18 cellular contexts compared by ENCODE assay signal in the genomic region with DNA sequence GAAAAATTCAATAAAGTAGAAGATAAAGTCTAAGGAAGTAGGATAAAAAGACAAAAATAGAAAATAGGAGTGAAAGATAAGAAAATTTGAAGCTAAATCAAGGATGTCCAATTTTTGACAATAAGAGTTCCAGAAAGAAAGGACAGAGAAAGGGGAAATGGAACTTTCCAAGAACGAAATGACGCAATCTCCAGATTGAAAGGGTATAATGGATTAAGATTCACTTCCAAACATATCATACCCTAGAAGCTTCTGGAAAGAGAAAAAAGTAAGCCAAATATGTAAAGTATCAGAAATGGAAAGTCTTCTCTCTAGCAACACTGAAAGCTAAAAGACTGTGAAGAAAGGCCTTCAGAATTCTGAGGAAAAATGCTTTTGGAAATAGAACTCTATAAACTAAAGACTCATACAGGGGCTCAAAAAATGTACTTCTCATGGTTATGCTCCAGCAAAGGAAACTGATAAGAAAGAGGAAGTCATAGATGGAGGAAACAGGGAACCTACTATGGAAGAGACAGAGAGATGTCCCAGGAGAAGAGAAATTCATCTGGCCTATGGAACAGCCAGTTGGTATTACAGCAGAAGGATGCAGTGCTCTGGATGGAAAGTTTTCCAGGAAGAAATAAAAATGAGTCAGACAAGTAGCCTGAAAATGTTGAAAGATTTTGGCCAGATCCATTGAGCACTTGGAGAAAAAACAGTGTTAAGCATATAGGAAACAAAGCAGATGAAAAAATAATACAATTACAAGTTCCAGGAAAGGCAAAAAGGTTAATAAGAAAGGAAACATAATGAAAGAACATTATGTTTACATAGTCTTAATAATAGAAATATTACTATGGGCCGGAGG. TPM values are rescaled to one million over a fixed set of nuclear protein-coding genes. Genes with fewer than 3 reads are reported as not detected.
DNase-seq lines count a peak whose midpoint lies in the region; ATAC-seq, FAIRE-seq and TF ChIP-seq lines count a peak whose summit lies in the region.
"Had no signal": no experiment of that assay in that cellular context is flagged by ENCODE, and none has a peak within 500 bp of the region (broad histone marks: within the 10 kb centered on the region; RNA-seq: fewer than 3 reads in every experiment).

No MANE protein-coding gene starts in this region.

- no peak for ATAC-seq in activated CD8-positive, alpha-beta memory T cell treated with anti-CD3 and anti-CD28 coated beads, Interleukin-2, amount 10 ng/mL, durations not matched to agents 7 days and 5 days
- ATAC-seq in GM12878 = no peak
- ATAC-seq in GM19351 (IDR thresholded peaks at IDR 0.05; ENCODE audit: unreplicated experiment) = no peak
- ATAC-seq: mucosa of descending colon, SK-N-SH treated with all-trans-retinoic acid at 6 μM for 48 hours had no signal

- H3K4me3 ChIP-seq in GM12878 (no peak overlapping the region), neutrophil (ENCODE audit: low read depth in 1 of 2, low read length in 1 of 2) (no peak overlapping the region)
- H3K4me3 ChIP-seq: mucosa of descending colon had no signal

- no peak overlapping the region for H3K4me3 Mint-ChIP-seq in activated CD8-positive, alpha-beta memory T cell treated with anti-CD3 and anti-CD28 coated beads, Interleukin-2, amount 10 ng/mL, durations not matched to agents 7 days and 5 days

- H3K9me3 Mint-ChIP-seq in activated CD8-positive, alpha-beta memory T cell treated with anti-CD3 and anti-CD28 coated beads, Interleukin-2, amount 10 ng/mL, durations not matched to agents 7 days and 5 days (ENCODE audit: low read depth) = peaks cover 5% of the 10 kb centered on the region

- POLR2A ChIA-PET in GM12878 (lab: Charles Lee) = no interaction called here

- TF ChIP-seq POLR2A in GM12878 (IDR thresholded peaks at IDR 0.05; ENCODE audit: low read depth, low read length) = no peak

- RAD21 ChIA-PET in GM12878 (lab: Charles Lee; ENCODE audit: unreplicated experiment) = interaction anchor here (1.9 to 2.3 kb wide), 2 partner anchors 44 to 47 kb away, joined by 8 to 15 read pairs; no protein-coding TSS in a partner anchor

- H4K20me1 ChIP-seq in GM12878 (ENCODE audit: control insufficient read depth, insufficient read depth) = no peaks in the 10 kb centered on the region

- CTCF ChIA-PET in activated CD8-positive, alpha-beta memory T cell treated with anti-CD3 and anti-CD28 coated beads, Interleukin-2, amount 10 ng/mL, durations not matched to agents 7 days and 5 days (lab: Charles Lee) = no interaction called here
- CTCF ChIA-PET in GM12878 (lab: Yijun Ruan, JAX) = interaction anchor here (0.9 to 5.6 kb wide), 5 partner anchors 16 to 83 kb away, joined by 4 to 24 read pairs (median 5); no protein-coding TSS in a partner anchor

- peaks cover 59% of the 10 kb centered on the region for H3K36me3 Mint-ChIP-seq in activated CD8-positive, alpha-beta memory T cell treated with anti-CD3 and anti-CD28 coated beads, Interleukin-2, amount 10 ng/mL, durations not matched to agents 7 days and 5 days

- no peak for TF ChIP-seq RAD21 in GM12878 (IDR thresholded peaks at IDR 0.05; ENCODE audit: insufficient read depth, low read depth, low read length)

- H3K4me1 Mint-ChIP-seq in activated CD8-positive, alpha-beta memory T cell treated with anti-CD3 and anti-CD28 coated beads, Interleukin-2, amount 10 ng/mL, durations not matched to agents 7 days and 5 days = peaks cover 14% of the 10 kb centered on the region

- H3K27ac ChIP-seq in GM12878 (ENCODE audit: control insufficient read depth, insufficient read depth) (no peak overlapping the region), neutrophil (peak overlapping the region; percentile 54)
- H3K27ac ChIP-seq: HL-60 had no signal

- no peaks in the 10 kb centered on the region for H3K27me3 Mint-ChIP-seq in activated CD8-positive, alpha-beta memory T cell treated with anti-CD3 and anti-CD28 coated beads, Interleukin-2, amount 10 ng/mL, durations not matched to agents 7 days and 5 days

- H3K9ac ChIP-seq in GM12878 (ENCODE audit: control insufficient read depth, insufficient read depth, low read length) = no peak overlapping the region

- H3K9me3 ChIP-seq in GM12878 (replicated peaks; ENCODE audit: control insufficient read depth, insufficient read depth, low read length) (no peaks in the 10 kb centered on the region), neutrophil (no peaks in the 10 kb centered on the region)
- H3K9me3 ChIP-seq: mucosa of descending colon had no signal

- H3K36me3 ChIP-seq in GM12878 (ENCODE audit: control insufficient read depth in 2 of 2, insufficient read depth in 2 of 2, low read length in 1 of 2) (peaks cover 0 to 14% of the 10 kb centered on the region in 2 experiments; a peak in 3 of 4 replicates), neutrophil (peaks cover 62% of the 10 kb centered on the region)

- H3K79me2 ChIP-seq in GM12878 (ENCODE audit: control insufficient read depth, insufficient read depth, low read length) = no peaks in the 10 kb centered on the region

- no peak for TF ChIP-seq CTCF in GM12878 (IDR thresholded peaks at IDR 0.05 in 2 of 3, conservative IDR thresholded peaks at IDR 0.05 in 1 of 3; ENCODE audit: control insufficient read depth in 2 of 3, extremely low read depth in 1 of 3, insufficient read depth in 1 of 3, low read depth in 3 of 3, low read length in 3 of 3)
- TF ChIP-seq CTCF in neutrophil (IDR thresholded peaks at IDR 0.05) = no peak

- no peak for DNase-seq in activated CD8-positive, alpha-beta memory T cell treated with anti-CD3 and anti-CD28 coated beads, Interleukin-2, amount 10 ng/mL, durations not matched to agents 7 days and 5 days
- DNase-seq in activated CD8-positive, alpha-beta memory T cell treated with anti-CD3 and anti-CD28 coated beads, Interleukin-2, amount 50 U/mL, for 48 hours = no peak
- DNase-seq in MV-4-11 (lab: John Stamatoyannopoulos, UW) (peak; percentile 61), GM12878 (ENCODE audit: low read depth, low spot score) (no peak), NCI-H2029 treated with DMSO at 0.1 percent for 48 hours (lab: John Stamatoyannopoulos, UW) (no peak), UCSD-AML1 (lab: John Stamatoyannopoulos, UW; ENCODE audit: unreplicated experiment) (no peak)
- DNase-seq: activated CD4-positive, alpha-beta T cell treated with anti-CD3 and anti-CD28 coated beads for 4 hours; activated effector memory CD4-positive, alpha-beta T cell treated with anti-CD3 and anti-CD28 coated beads, Interleukin-2, amount 50 U/mL, for 16 hours; DMS 273 treated with DMSO at 0.1 percent for 48 hours; glutamatergic neuron; mucosa of descending colon; NCI-H2171; posterior cingulate gyrus had no signal

- intact Hi-C loops in GM12878 (cut with micrococcal nuclease; ENCODE audit: unreplicated experiment) = no loop called here

- 94% methylated on average over 3 of the region's 3 CpGs for WGBS in GM12878 (ENCODE audit: insufficient coverage, insufficient replicate concordance, low lambda C conversion rate, missing lambda C conversion rate)

- TF ChIP-seq EP300 in GM12878 (IDR thresholded peaks at IDR 0.05; ENCODE audit: borderline replicate concordance in 1 of 2, control insufficient read depth in 1 of 2, low read depth in 2 of 2, low read length in 2 of 2) = no peak

- H3K4me2 ChIP-seq in GM12878 (ENCODE audit: control insufficient read depth, insufficient read depth) = no peak overlapping the region

- H2AFZ ChIP-seq in GM12878 (ENCODE audit: control insufficient read depth, low read depth, low read length) = no peak overlapping the region

- H3K27me3 ChIP-seq in GM12878 (replicated peaks in 1 of 2; ENCODE audit: control insufficient read depth in 2 of 2, insufficient read depth in 2 of 2, low read length in 1 of 2) (no peaks in the 10 kb centered on the region), neutrophil (no peaks in the 10 kb centered on the region)

- no peak for FAIRE-seq in GM12878 (lab: Jason Lieb, UNC)
- FAIRE-seq: endometrium had no signal

- H3K4me1 ChIP-seq in GM12878 (ENCODE audit: control insufficient read depth, insufficient read depth, low read length) = no peaks in the 10 kb centered on the region
- H3K4me1 ChIP-seq in neutrophil (ENCODE audit: control insufficient read depth in 1 of 2, insufficient read depth in 1 of 2, low read depth in 1 of 2, low read length in 1 of 2) = peaks cover 4 to 6% of the 10 kb centered on the region in 2 experiments

- in situ Hi-C loops in GM12878 (cut with MboI) = no loop called here

- TSS peak; percentile 30 for BruUV-seq in GM12878 (replicated peaks; lab: Mats Ljungman, UMichigan)

- peak overlapping the region; percentile 26 for H3K27ac Mint-ChIP-seq in activated CD8-positive, alpha-beta memory T cell treated with anti-CD3 and anti-CD28 coated beads, Interleukin-2, amount 10 ng/mL, durations not matched to agents 7 days and 5 days

- SMC1A ChIA-PET in GM12878 (lab: Charles Lee; ENCODE audit: uncharacterized antibody, unreplicated experiment) = interaction anchor here (0.9 to 2.4 kb wide), 8 partner anchors 9 to 46 kb away, joined by 3 to 14 read pairs (median 4); no protein-coding TSS in a partner anchor

TF ChIP-seq in GM12878, 131 proteins besides CTCF, POLR2A, EP300 and RAD21 (continues in another document):
- no peak for TF ChIP-seq ZZZ3 (IDR thresholded peaks at IDR 0.05; ENCODE audit: control insufficient read depth, insufficient read length, low read depth)

RNA-seq across cellular contexts. Expression of a gene that starts 20.1 kb away (rescaled TPM):
- 10 to 100 TPM; 77.3 to 90.0 TPM for total RNA-seq in activated CD8-positive, alpha-beta memory T cell treated with anti-CD3 and anti-CD28 coated beads, Interleukin-2, amount 10 ng/mL, durations not matched to agents 7 days and 5 days
- total RNA-seq in GM12878 (2013; cell fraction: nucleolus; rRNA removed) = 92.2 and 99.0 TPM in 2 replicates
- total RNA-seq in GM12878 (2014; rRNA removed) (43.0 and 48.4 TPM in 2 replicates), GM12878 (2014; rRNA removed; fragmentation: Illumina TruSeq; extraction: Trizol) (53.1 and 57.7 TPM in 2 replicates), GM12878 (2021) (34.6 and 36.8 TPM in 2 replicates)
- 17.8 TPM for polyA plus RNA-seq in GM12878 (2011; ENCODE audit: low read depth)
- polyA plus RNA-seq in GM12878 (2011; rRNA removed) (31.1 and 42.1 TPM in 2 replicates), GM12878 (2014; fragmentation: Illumina TruSeq; extraction: Trizol) (54.1 and 66.4 TPM in 2 replicates), GM12878 (2014; fragmentation: Nextera tagmentation; extraction: Ambion mirVana) (10 to 100 TPM; 18.6 to 22.3 TPM), GM12878 (2014; rRNA removed) (36.4 and 46.4 TPM in 2 replicates), GM12878 (2016; fragmentation: Nextera tagmentation; extraction: Ambion mirVana) (10 to 100 TPM; 37.5 to 42.4 TPM)
- polyA plus RNA-seq in GM12878 (2011; cell fraction: cytosol; rRNA removed) = 16.9 and 20.5 TPM in 2 replicates
- 26.6 and 31.5 TPM in 2 replicates for polyA plus RNA-seq in GM12878 (2011; cell fraction: nucleus; rRNA removed)
- 11.3 and 12.5 TPM in 2 replicates for polyA plus RNA-seq in GM12878 (2012)
- 21.1 and 24.3 TPM in 2 replicates for polyA minus RNA-seq in GM12878 (2011; rRNA and poly(A)+ RNA removed)
- 11.7 and 12.3 TPM in 2 replicates for polyA minus RNA-seq in GM12878 (2011; cell fraction: cytosol; rRNA and poly(A)+ RNA removed)
- polyA minus RNA-seq in GM12878 (2011; cell fraction: nucleus; rRNA and poly(A)+ RNA removed) = 17.3 and 21.4 TPM in 2 replicates
